2 cellular contexts compared by ENCODE assay signal in the genomic region with DNA sequence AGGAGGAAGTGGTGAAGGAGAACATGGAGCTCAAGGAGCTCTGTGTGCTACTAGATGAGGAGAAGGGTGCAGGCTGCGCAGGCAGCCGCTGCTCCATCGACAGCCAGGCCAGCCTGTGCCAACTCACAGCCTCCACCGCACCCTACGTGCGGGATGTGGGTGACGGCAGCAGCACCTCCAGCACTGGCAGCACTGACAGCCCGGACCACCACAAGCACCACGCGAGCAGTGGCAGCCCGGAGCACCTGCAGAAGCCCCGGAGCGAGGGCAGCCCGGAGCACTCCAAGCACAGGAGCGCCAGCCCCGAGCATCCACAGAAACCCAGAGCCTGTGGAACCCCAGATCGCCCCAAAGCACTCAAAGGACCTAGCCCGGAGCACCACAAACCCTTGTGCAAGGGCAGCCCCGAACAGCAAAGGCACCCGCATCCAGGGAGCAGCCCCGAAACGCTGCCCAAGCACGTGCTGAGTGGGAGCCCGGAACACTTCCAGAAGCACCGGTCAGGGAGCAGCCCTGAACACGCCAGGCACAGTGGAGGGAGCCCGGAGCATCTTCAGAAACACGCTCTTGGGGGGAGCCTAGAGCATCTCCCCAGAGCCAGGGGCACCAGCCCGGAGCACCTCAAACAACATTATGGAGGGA.
TF ChIP-seq lines count a peak whose summit lies in the region.

No MANE protein-coding gene starts in this region.

TF ChIP-seq in SK-N-SH, 30 proteins besides CTCF, POLR2A, EP300 and RAD21 (continued from another document):
- TF ChIP-seq, protein P1, sequence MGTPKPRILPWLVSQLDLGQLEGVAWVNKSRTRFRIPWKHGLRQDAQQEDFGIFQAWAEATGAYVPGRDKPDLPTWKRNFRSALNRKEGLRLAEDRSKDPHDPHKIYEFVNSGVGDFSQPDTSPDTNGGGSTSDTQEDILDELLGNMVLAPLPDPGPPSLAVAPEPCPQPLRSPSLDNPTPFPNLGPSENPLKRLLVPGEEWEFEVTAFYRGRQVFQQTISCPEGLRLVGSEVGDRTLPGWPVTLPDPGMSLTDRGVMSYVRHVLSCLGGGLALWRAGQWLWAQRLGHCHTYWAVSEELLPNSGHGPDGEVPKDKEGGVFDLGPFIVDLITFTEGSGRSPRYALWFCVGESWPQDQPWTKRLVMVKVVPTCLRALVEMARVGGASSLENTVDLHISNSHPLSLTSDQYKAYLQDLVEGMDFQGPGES (IDR thresholded peaks at IDR 0.05; ENCODE audit: low read depth, low read length): no peak
- TF ChIP-seq SIN3A (IDR thresholded peaks at IDR 0.05; ENCODE audit: borderline replicate concordance, low read depth, low read length): no peak
- TF ChIP-seq MXI1 (IDR thresholded peaks at IDR 0.05; ENCODE audit: low read depth, low read length): no peak
- TF ChIP-seq GATA2 (CRISPR knock-in tag; IDR thresholded peaks at IDR 0.05): no peak
- TF ChIP-seq GABPA (IDR thresholded peaks at IDR 0.05; ENCODE audit: low read depth): no peak
- TF ChIP-seq, protein P2, sequence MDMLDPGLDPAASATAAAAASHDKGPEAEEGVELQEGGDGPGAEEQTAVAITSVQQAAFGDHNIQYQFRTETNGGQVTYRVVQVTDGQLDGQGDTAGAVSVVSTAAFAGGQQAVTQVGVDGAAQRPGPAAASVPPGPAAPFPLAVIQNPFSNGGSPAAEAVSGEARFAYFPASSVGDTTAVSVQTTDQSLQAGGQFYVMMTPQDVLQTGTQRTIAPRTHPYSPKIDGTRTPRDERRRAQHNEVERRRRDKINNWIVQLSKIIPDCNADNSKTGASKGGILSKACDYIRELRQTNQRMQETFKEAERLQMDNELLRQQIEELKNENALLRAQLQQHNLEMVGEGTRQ (IDR thresholded peaks at IDR 0.05; ENCODE audit: borderline replicate concordance, low read depth, low read length): no peak
- no peak for TF ChIP-seq ELF1 (IDR thresholded peaks at IDR 0.05)
- TF ChIP-seq POLR2AphosphoS5 (IDR thresholded peaks at IDR 0.05; ENCODE audit: low read depth, low read length): no peak
- no peak for TF ChIP-seq TCF12 (IDR thresholded peaks at IDR 0.05)
- TF ChIP-seq MEF2A (IDR thresholded peaks at IDR 0.05; ENCODE audit: borderline replicate concordance, low read depth): no peak
- no peak for TF ChIP-seq FOSL2 (IDR thresholded peaks at IDR 0.05; ENCODE audit: borderline replicate concordance, low read depth)
- TF ChIP-seq SMC3 (IDR thresholded peaks at IDR 0.05; ENCODE audit: low read depth, low read length): no peak
- TF ChIP-seq, protein P3, sequence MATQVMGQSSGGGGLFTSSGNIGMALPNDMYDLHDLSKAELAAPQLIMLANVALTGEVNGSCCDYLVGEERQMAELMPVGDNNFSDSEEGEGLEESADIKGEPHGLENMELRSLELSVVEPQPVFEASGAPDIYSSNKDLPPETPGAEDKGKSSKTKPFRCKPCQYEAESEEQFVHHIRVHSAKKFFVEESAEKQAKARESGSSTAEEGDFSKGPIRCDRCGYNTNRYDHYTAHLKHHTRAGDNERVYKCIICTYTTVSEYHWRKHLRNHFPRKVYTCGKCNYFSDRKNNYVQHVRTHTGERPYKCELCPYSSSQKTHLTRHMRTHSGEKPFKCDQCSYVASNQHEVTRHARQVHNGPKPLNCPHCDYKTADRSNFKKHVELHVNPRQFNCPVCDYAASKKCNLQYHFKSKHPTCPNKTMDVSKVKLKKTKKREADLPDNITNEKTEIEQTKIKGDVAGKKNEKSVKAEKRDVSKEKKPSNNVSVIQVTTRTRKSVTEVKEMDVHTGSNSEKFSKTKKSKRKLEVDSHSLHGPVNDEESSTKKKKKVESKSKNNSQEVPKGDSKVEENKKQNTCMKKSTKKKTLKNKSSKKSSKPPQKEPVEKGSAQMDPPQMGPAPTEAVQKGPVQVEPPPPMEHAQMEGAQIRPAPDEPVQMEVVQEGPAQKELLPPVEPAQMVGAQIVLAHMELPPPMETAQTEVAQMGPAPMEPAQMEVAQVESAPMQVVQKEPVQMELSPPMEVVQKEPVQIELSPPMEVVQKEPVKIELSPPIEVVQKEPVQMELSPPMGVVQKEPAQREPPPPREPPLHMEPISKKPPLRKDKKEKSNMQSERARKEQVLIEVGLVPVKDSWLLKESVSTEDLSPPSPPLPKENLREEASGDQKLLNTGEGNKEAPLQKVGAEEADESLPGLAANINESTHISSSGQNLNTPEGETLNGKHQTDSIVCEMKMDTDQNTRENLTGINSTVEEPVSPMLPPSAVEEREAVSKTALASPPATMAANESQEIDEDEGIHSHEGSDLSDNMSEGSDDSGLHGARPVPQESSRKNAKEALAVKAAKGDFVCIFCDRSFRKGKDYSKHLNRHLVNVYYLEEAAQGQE (IDR thresholded peaks at IDR 0.05; ENCODE audit: low read depth, low read length): no peak
- TF ChIP-seq CHD2 (IDR thresholded peaks at IDR 0.05; ENCODE audit: low read length, partially characterized antibody): no peak

TF ChIP-seq in SK-N-SH treated with all-trans-retinoic acid at 6 μM for 48 hours, 23 proteins besides CTCF, POLR2A, EP300 and RAD21 (continued from another document):
- TF ChIP-seq BACH2 (CRISPR knock-in tag; IDR thresholded peaks at IDR 0.05; ENCODE audit: borderline replicate concordance) (no peak), SNAI2 (CRISPR knock-in tag; IDR thresholded peaks at IDR 0.05) (no peak), ZC3H10 (CRISPR knock-in tag; IDR thresholded peaks at IDR 0.05) (no peak), ZNF565 (CRISPR knock-in tag; conservative IDR thresholded peaks at IDR 0.05; ENCODE audit: low read depth) (no peak)
- TF ChIP-seq, protein P4, sequence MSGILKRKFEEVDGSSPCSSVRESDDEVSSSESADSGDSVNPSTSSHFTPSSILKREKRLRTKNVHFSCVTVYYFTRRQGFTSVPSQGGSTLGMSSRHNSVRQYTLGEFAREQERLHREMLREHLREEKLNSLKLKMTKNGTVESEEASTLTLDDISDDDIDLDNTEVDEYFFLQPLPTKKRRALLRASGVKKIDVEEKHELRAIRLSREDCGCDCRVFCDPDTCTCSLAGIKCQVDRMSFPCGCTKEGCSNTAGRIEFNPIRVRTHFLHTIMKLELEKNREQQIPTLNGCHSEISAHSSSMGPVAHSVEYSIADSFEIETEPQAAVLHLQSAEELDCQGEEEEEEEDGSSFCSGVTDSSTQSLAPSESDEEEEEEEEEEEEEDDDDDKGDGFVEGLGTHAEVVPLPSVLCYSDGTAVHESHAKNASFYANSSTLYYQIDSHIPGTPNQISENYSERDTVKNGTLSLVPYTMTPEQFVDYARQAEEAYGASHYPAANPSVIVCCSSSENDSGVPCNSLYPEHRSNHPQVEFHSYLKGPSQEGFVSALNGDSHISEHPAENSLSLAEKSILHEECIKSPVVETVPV (CRISPR knock-in tag; IDR thresholded peaks at IDR 0.05): no peak
- TF ChIP-seq, protein P5, sequence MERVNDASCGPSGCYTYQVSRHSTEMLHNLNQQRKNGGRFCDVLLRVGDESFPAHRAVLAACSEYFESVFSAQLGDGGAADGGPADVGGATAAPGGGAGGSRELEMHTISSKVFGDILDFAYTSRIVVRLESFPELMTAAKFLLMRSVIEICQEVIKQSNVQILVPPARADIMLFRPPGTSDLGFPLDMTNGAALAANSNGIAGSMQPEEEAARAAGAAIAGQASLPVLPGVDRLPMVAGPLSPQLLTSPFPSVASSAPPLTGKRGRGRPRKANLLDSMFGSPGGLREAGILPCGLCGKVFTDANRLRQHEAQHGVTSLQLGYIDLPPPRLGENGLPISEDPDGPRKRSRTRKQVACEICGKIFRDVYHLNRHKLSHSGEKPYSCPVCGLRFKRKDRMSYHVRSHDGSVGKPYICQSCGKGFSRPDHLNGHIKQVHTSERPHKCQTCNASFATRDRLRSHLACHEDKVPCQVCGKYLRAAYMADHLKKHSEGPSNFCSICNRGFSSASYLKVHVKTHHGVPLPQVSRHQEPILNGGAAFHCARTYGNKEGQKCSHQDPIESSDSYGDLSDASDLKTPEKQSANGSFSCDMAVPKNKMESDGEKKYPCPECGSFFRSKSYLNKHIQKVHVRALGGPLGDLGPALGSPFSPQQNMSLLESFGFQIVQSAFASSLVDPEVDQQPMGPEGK (CRISPR knock-in tag; IDR thresholded peaks at IDR 0.05; ENCODE audit: borderline replicate concordance): no peak
